In genomic region chr1:151945725-151946365, GRCh38 we compare ENCODE assay signal across 8 cellular contexts. TPM values are rescaled to one million over a fixed set of nuclear protein-coding genes. Genes with fewer than 3 reads are reported as not detected.
DNase-seq lines count a peak whose midpoint lies in the region; ATAC-seq, FAIRE-seq and TF ChIP-seq lines count a peak whose summit lies in the region.

No MANE protein-coding gene starts in this region.

- H2BK15ac ChIP-seq in H1 (ENCODE audit: low read length): no peak overlapping the region

- no peak overlapping the region for H3K18ac ChIP-seq in H1 (ENCODE audit: extremely low read depth, low read length)

- H4K91ac ChIP-seq in H1 (replicated peaks; ENCODE audit: insufficient read length, low read length): no peak overlapping the region

- no peak; a peak in 1 of 3 replicates for TF ChIP-seq POLR2A in H1 (IDR thresholded peaks at IDR 0.05; ENCODE audit: control extremely low read depth in 1 of 2, low read depth in 2 of 2, low read length in 2 of 2)

- TF ChIP-seq CTCF in H1 (IDR thresholded peaks at IDR 0.05; ENCODE audit: control extremely low read depth in 1 of 3, insufficient read depth in 1 of 3, low read depth in 1 of 3, low read length in 3 of 3): no peak

- H3K27ac Mint-ChIP-seq in activated CD4-positive, alpha-beta memory T cell treated with anti-CD3 and anti-CD28 coated beads for 36 hours: peak overlapping the region; percentile 87

- H2BK5ac ChIP-seq in H1 (ENCODE audit: low read depth, low read length): no peak overlapping the region

- peaks cover 54% of the 10 kb centered on the region for H3K4me1 Mint-ChIP-seq in activated CD4-positive, alpha-beta memory T cell treated with anti-CD3 and anti-CD28 coated beads for 36 hours (ENCODE audit: low read depth)

- no peaks in the 10 kb centered on the region for H3K36me3 Mint-ChIP-seq in activated CD4-positive, alpha-beta memory T cell treated with anti-CD3 and anti-CD28 coated beads for 36 hours

- no peaks in the 10 kb centered on the region for H3K79me2 ChIP-seq in H1 (ENCODE audit: control insufficient read depth in 1 of 2, insufficient read depth in 2 of 2, low read length in 2 of 2)

- peaks cover 0 to 3% (median 0%) of the 10 kb centered on the region in 4 experiments; a peak in 2 of 7 replicates for H3K4me1 ChIP-seq in H1 (replicated peaks in 1 of 4; ENCODE audit: control insufficient read depth in 3 of 4, insufficient read depth in 4 of 4, low read length in 3 of 4)
- peaks cover 17 to 44% of the 10 kb centered on the region in 2 donors for H3K4me1 ChIP-seq in mucosa of rectum (ENCODE audit: control insufficient read depth in 2 of 2, insufficient read depth in 2 of 2, low read length in 2 of 2)

- H3K9me3 ChIP-seq in H1 (ENCODE audit: insufficient read depth in 2 of 2, low read depth in 1 of 2, low read length in 1 of 2): no peaks in the 10 kb centered on the region
- no peaks in the 10 kb centered on the region for H3K9me3 ChIP-seq in mucosa of rectum (ENCODE audit: control insufficient read depth in 2 of 2, low read length in 2 of 2)

- H3K36me3 ChIP-seq in H1 (ENCODE audit: control insufficient read depth in 2 of 4, insufficient read depth in 4 of 4, low read length in 3 of 4): no peaks in the 10 kb centered on the region
- no peaks in the 10 kb centered on the region for H3K36me3 ChIP-seq in mucosa of rectum (ENCODE audit: control insufficient read depth in 2 of 2, insufficient read depth in 2 of 2, low read length in 2 of 2)

- POLR2A ChIA-PET in activated CD4-positive, alpha-beta memory T cell treated with anti-CD3 and anti-CD28 coated beads for 36 hours (lab: Charles Lee): interaction anchor here (1.1 to 1.6 kb wide), 3 partner anchors 37 to 91 kb away, joined by 3 to 8 read pairs (median 4); partner anchors contain the start of genes S100A11 and THEM4
- POLR2A ChIA-PET in H1 (lab: Charles Lee; ENCODE audit: partially characterized antibody): interaction anchor here (0.7 to 1.5 kb wide), 2 partner anchors 13 to 37 kb away, joined by 3 read pairs; partner anchors contain the start of gene THEM4

- H3K4me3 Mint-ChIP-seq in activated CD4-positive, alpha-beta memory T cell treated with anti-CD3 and anti-CD28 coated beads for 36 hours: peak overlapping the region; percentile 60

- no peak for ATAC-seq in HG03442 (IDR thresholded peaks at IDR 0.05; ENCODE audit: unreplicated experiment)

- H3K27ac ChIP-seq in H1 (ENCODE audit: low read depth, low read length): 0 out of 2 replicates have a peak overlapping the region, but pooled peaks have one; percentile 14
- peak overlapping the region; percentile 40 to 73 for H3K27ac ChIP-seq in mucosa of rectum (ENCODE audit: low read depth in 2 of 2, low read length in 2 of 2)

- no peak overlapping the region; a peak in 1 of 4 replicates for H3K4me2 ChIP-seq in H1 (ENCODE audit: insufficient read depth in 1 of 2, low read depth in 2 of 2, low read length in 2 of 2)

- no peak for TF ChIP-seq RAD21 in H1 (IDR thresholded peaks at IDR 0.05 in 1 of 2, conservative IDR thresholded peaks at IDR 0.05 in 1 of 2; ENCODE audit: low read depth in 2 of 2, low read length in 2 of 2)

- no peaks in the 10 kb centered on the region for H4K20me1 ChIP-seq in H1 (replicated peaks in 1 of 2; ENCODE audit: control insufficient read depth in 1 of 2, insufficient read depth in 2 of 2, low read length in 2 of 2)

- no peaks in the 10 kb centered on the region for H3K27me3 ChIP-seq in H1 (replicated peaks in 1 of 4; ENCODE audit: control insufficient read depth in 3 of 4, extremely low read depth in 1 of 4, insufficient read depth in 3 of 4, low read length in 3 of 4)
- no peaks in the 10 kb centered on the region for H3K27me3 ChIP-seq in mucosa of rectum (ENCODE audit: control insufficient read depth in 2 of 2, insufficient read depth in 2 of 2, low read length in 2 of 2)

- FAIRE-seq in H1 (lab: Jason Lieb, UNC): no peak

- H2AFZ ChIP-seq in H1 (ENCODE audit: low read length): no peak overlapping the region

- DNase-seq in NCI-H2081 (lab: John Stamatoyannopoulos, UW) (peak; percentile 72 to 79), NCI-H2081 treated with DMSO at 0.1 percent for 48 hours (lab: John Stamatoyannopoulos, UW) (no peak), NCI-H69 (lab: John Stamatoyannopoulos, UW) (peak; percentile 98), H1 (ENCODE audit: low read depth in 1 of 2, low spot score in 2 of 2) (peak; percentile 57 to 59)
- DNase-seq in activated CD4-positive, alpha-beta memory T cell treated with anti-CD3 and anti-CD28 coated beads for 36 hours: peak; percentile 88
- DNase-seq in stimulated activated CD8-positive, alpha-beta memory T cell treated with anti-CD3 and anti-CD28 coated beads, Interleukin-7, amount 100 ng/mL, for 24 hours (ENCODE audit: low read depth): peak; percentile 45

- no peak overlapping the region for H3K23ac ChIP-seq in H1 (ENCODE audit: insufficient read length)

- H2BK12ac ChIP-seq in H1 (ENCODE audit: low read depth, low read length): peak overlapping the region; percentile 52; the same call in 1 of the 2 replicates

- H4K5ac ChIP-seq in H1 (ENCODE audit: insufficient read length, low read depth, low read length): no peak overlapping the region

- H3K4ac ChIP-seq in H1 (replicated peaks; ENCODE audit: insufficient read length, low read depth, low read length): no peak overlapping the region

- H3K56ac ChIP-seq in H1 (replicated peaks; ENCODE audit: insufficient read length, low read depth, low read length): no peak overlapping the region

- intact Hi-C loops in activated CD4-positive, alpha-beta memory T cell treated with anti-CD3 and anti-CD28 coated beads for 36 hours (cut with micrococcal nuclease): loop anchor here (1.0 to 10.0 kb wide), 3 partner anchors 27 to 331 kb away; partner anchors contain the start of gene SNX27

- H2BK120ac ChIP-seq in H1 (replicated peaks; ENCODE audit: low read depth, low read length): no peak overlapping the region

- no peaks in the 10 kb centered on the region for H3K9me3 Mint-ChIP-seq in activated CD4-positive, alpha-beta memory T cell treated with anti-CD3 and anti-CD28 coated beads for 36 hours

- H3K4me3 ChIP-seq in H1 (ENCODE audit: extremely low read depth in 1 of 4, insufficient read depth in 2 of 4, low read depth in 3 of 4, low read length in 4 of 4) (no peak overlapping the region), mucosa of rectum (ENCODE audit: low read length in 2 of 2) (peak overlapping the region in 1 of 2 donors; percentile 11)

- no peaks in the 10 kb centered on the region; the same call in 1 of the 2 replicates for H3K23me2 ChIP-seq in H1 (ENCODE audit: low read depth, low read length)

- H3K79me1 ChIP-seq in H1 (ENCODE audit: low read depth, low read length): no peaks in the 10 kb centered on the region

- CTCF ChIA-PET in activated CD4-positive, alpha-beta memory T cell treated with anti-CD3 and anti-CD28 coated beads for 36 hours (lab: Charles Lee): interaction anchor here (0.6 to 2.2 kb wide), 7 partner anchors 12 to 102 kb away, joined by 3 to 13 read pairs (median 3); no protein-coding TSS in a partner anchor
- CTCF ChIA-PET in H1 (lab: Charles Lee; ENCODE audit: partially characterized antibody): interaction anchor here (0.6 to 3.3 kb wide), 5 partner anchors 11 to 58 kb away, joined by 3 to 20 read pairs (median 5); no protein-coding TSS in a partner anchor

- H2BK20ac ChIP-seq in H1 (ENCODE audit: low read length): no peak overlapping the region

- 61% methylated on average over 8 of the region's 8 CpGs; no CpG with 5 or more reads in 1 of the 2 experiments for WGBS in H1 (ENCODE audit: extremely low coverage in 1 of 2, insufficient coverage in 1 of 2, insufficient read length in 1 of 2, insufficient replicate concordance in 2 of 2, low coverage in 1 of 2, low lambda C conversion rate in 2 of 2, missing lambda C conversion rate in 1 of 2), 2 experiments

- peak in 1 of 2 experiments; percentile 83; a peak in 1 of 3 replicates for TF ChIP-seq EP300 in H1 (IDR thresholded peaks at IDR 0.05; ENCODE audit: borderline replicate concordance in 1 of 2, low read depth in 2 of 2, low read length in 2 of 2)

- no peak overlapping the region for H2AK5ac ChIP-seq in H1 (ENCODE audit: low read depth, low read length)

- H3K9ac ChIP-seq in H1 (replicated peaks in 1 of 4; ENCODE audit: extremely low read depth in 1 of 4, low read depth in 3 of 4, low read length in 3 of 4): no peak overlapping the region; a peak in 1 of 7 replicates
- no peak overlapping the region for H3K9ac ChIP-seq in mucosa of rectum (ENCODE audit: low read depth in 1 of 2, low read length in 2 of 2)

- H3K27me3 Mint-ChIP-seq in activated CD4-positive, alpha-beta memory T cell treated with anti-CD3 and anti-CD28 coated beads for 36 hours: no peaks in the 10 kb centered on the region

- H3K14ac ChIP-seq in H1 (ENCODE audit: insufficient read length): no peak overlapping the region

- H4K8ac ChIP-seq in H1 (ENCODE audit: extremely low read depth, insufficient read depth, low read length): no peak overlapping the region

TF ChIP-seq in H1, 55 proteins besides CTCF, POLR2A, EP300 and RAD21 (continues in another document):
- no peak for TF ChIP-seq POLR2AphosphoS5 (IDR thresholded peaks at IDR 0.05; ENCODE audit: low read depth, low read length)
- peak; percentile 95 for TF ChIP-seq JUND (IDR thresholded peaks at IDR 0.05; ENCODE audit: low read length)
- TF ChIP-seq RNF2 (IDR thresholded peaks at IDR 0.05; ENCODE audit: borderline replicate concordance, low read depth, low read length, missing control alignments, poor library complexity, severe bottlenecking): no peak

RNA-seq across cellular contexts. Expression of gene THEM4, which starts 36.5 kb away (rescaled TPM):
- 10 to 100 TPM; 19.6 to 24.9 TPM for total RNA-seq in activated CD4-positive, alpha-beta memory T cell treated with anti-CD3 and anti-CD28 coated beads for 36 hours
- total RNA-seq in H1 (2021; fragmentation: NEBNext Ultra II Directional; extraction: Animal tissue kit (Norgen Biotek cat#: 25700)): 8.6 and 11.2 TPM in 2 replicates
- polyA plus RNA-seq in H1 (2011; rRNA removed): 5.6 and 9.9 TPM in 2 replicates
- 10.7 TPM for polyA plus RNA-seq in H1 (2011; cell fraction: cytosol; rRNA removed)
- polyA plus RNA-seq in H1 (2011; cell fraction: nucleus; rRNA removed): 7.8 TPM
- polyA plus RNA-seq in H1 (2012, experiment 1 of 2): 8.3 to 11.7 TPM (median 10.2 TPM) in 4 replicates
- 3.9 TPM for polyA plus RNA-seq in H1 (2012, experiment 2 of 2)
- polyA plus RNA-seq in H1 (2013, experiment 1 of 2): 18.4 TPM
- polyA plus RNA-seq in H1 (2013, experiment 2 of 2): 17.3 TPM
- 6.0 and 7.4 TPM in 2 replicates for polyA minus RNA-seq in H1 (2011; rRNA and poly(A)+ RNA removed)
- polyA minus RNA-seq in H1 (2011; cell fraction: cytosol; rRNA and poly(A)+ RNA removed): 3.4 TPM
- 18.2 TPM for polyA minus RNA-seq in H1 (2011; cell fraction: nucleus; rRNA and poly(A)+ RNA removed)

RNA-seq across cellular contexts. Expression of gene S100A10, which starts 47.8 kb away (rescaled TPM):
- total RNA-seq in activated CD4-positive, alpha-beta memory T cell treated with anti-CD3 and anti-CD28 coated beads for 36 hours: 100 to 1,000 TPM; 257 to 270 TPM
- total RNA-seq in H1 (2021; fragmentation: NEBNext Ultra II Directional; extraction: Animal tissue kit (Norgen Biotek cat#: 25700)): 231 and 233 TPM in 2 replicates
- polyA plus RNA-seq in H1 (2011; rRNA removed): 13.7 and 23.9 TPM in 2 replicates
- polyA plus RNA-seq in H1 (2011; cell fraction: cytosol; rRNA removed): 21.2 TPM
- 9.6 TPM for polyA plus RNA-seq in H1 (2011; cell fraction: nucleus; rRNA removed)
- polyA plus RNA-seq in H1 (2012, experiment 1 of 2): 142 to 324 TPM (median 157 TPM) in 4 replicates
- polyA plus RNA-seq in H1 (2012, experiment 2 of 2): 244 TPM
- polyA plus RNA-seq in H1 (2013, experiment 1 of 2): 363 TPM
- polyA plus RNA-seq in H1 (2013, experiment 2 of 2): 400 TPM
- 13.7 and 20.1 TPM in 2 replicates for polyA minus RNA-seq in H1 (2011; rRNA and poly(A)+ RNA removed)
- 51.0 TPM for polyA minus RNA-seq in H1 (2011; cell fraction: cytosol; rRNA and poly(A)+ RNA removed)
- polyA minus RNA-seq in H1 (2011; cell fraction: nucleus; rRNA and poly(A)+ RNA removed): 12.2 TPM
